ENCODE assay signal across 22 cellular contexts in genomic region chr3:72418149-72418686, GRCh38. TPM values are rescaled to one million over a fixed set of nuclear protein-coding genes. Genes with fewer than 3 reads are reported as not detected.
A peak's percentile ranks its signal among the peaks of the same experiment; 100 is the strongest.
DNase-seq lines count a peak whose midpoint lies in the region; ATAC-seq, FAIRE-seq and TF ChIP-seq lines count a peak whose summit lies in the region.
"Had no signal": no experiment of that assay in that cellular context is flagged by ENCODE, and none has a peak within 500 bp of the region (broad histone marks: within the 10 kb centered on the region; RNA-seq: fewer than 3 reads in every experiment).

No MANE protein-coding gene starts in this region.

- no peak for DNase-seq in activated naive CD4-positive, alpha-beta T cell treated with Interleukin-2 at 50 U/mL for 16 hours
- DNase-seq in HFFc6 = no peak
- peak; percentile 56 for DNase-seq in bronchial epithelial cell (ENCODE audit: low read depth)
- DNase-seq in stimulated activated effector memory CD8-positive, alpha-beta T cell treated with anti-CD3 and anti-CD28 coated beads, Interleukin-12 subunit alpha, Interleukin-12 subunit beta, amount 100 ng/mL, for 72 hours (ENCODE audit: low spot score in 2 of 2) = no peak
- no peak for DNase-seq in SIG-M5 treated with dmso at 0.1 percent for 504 hours (lab: John Stamatoyannopoulos, UW; ENCODE audit: unreplicated experiment)
- DNase-seq in 8988T = no peak
- DNase-seq in stimulated activated CD8-positive, alpha-beta memory T cell treated with anti-CD3 and anti-CD28 coated beads, Interleukin-4, amount 100 ng/mL, for 48 hours = no peak
- DNase-seq: activated B cell treated with CpG ODN at 0.5 μM for 24 hours; activated naive CD4-positive, alpha-beta T cell treated with anti-CD3 and anti-CD28 coated beads, Interleukin-2, amount 50 U/mL, for 16 hours; brain microvascular endothelial cell; Caco-2; NCI-H1105 treated with DMSO at 0.1 percent for 48 hours; NCI-H2107; NCI-H526; retina; SIG-M5; T-helper 17 cell had no signal

- H3K4me3 ChIP-seq in bronchial epithelial cell (ENCODE audit: low read depth, low read length) = no peak overlapping the region

- no peaks in the 10 kb centered on the region for H3K27me3 ChIP-seq in bronchial epithelial cell (ENCODE audit: control insufficient read depth, insufficient read depth, low read length)
- H3K27me3 ChIP-seq: brain microvascular endothelial cell, neutrophil had no signal

- H3K4me1 Mint-ChIP-seq in activated naive CD4-positive, alpha-beta T cell treated with anti-CD3 and anti-CD28 coated beads, Interleukin-2, amount 50 U/mL, for 24 hours = peaks cover 84% of the 10 kb centered on the region
- peaks cover 26% of the 10 kb centered on the region for H3K4me1 Mint-ChIP-seq in HFFc6 (ENCODE audit: low read depth)
- H3K4me1 Mint-ChIP-seq in stimulated activated effector memory CD8-positive, alpha-beta T cell treated with anti-CD3 and anti-CD28 coated beads, Interleukin-12 subunit alpha, Interleukin-12 subunit beta, amount 100 ng/mL, for 72 hours = peaks cover 73% of the 10 kb centered on the region

- H3K36me3 Mint-ChIP-seq in activated naive CD4-positive, alpha-beta T cell treated with anti-CD3 and anti-CD28 coated beads, Interleukin-2, amount 50 U/mL, for 24 hours = peaks cover 24% of the 10 kb centered on the region
- peaks cover 14% of the 10 kb centered on the region for H3K36me3 Mint-ChIP-seq in HFFc6 (ENCODE audit: low read depth)
- peaks cover 50% of the 10 kb centered on the region for H3K36me3 Mint-ChIP-seq in stimulated activated effector memory CD8-positive, alpha-beta T cell treated with anti-CD3 and anti-CD28 coated beads, Interleukin-12 subunit alpha, Interleukin-12 subunit beta, amount 100 ng/mL, for 72 hours

- no peak for FAIRE-seq in bronchial epithelial cell (lab: Jason Lieb, UNC)

- H3K4me3 Mint-ChIP-seq in activated naive CD4-positive, alpha-beta T cell treated with anti-CD3 and anti-CD28 coated beads, Interleukin-2, amount 50 U/mL, for 24 hours = peak overlapping the region; percentile 51
- H3K4me3 Mint-ChIP-seq in HFFc6 = peak overlapping the region; percentile 41; the same call in 1 of the 2 replicates
- no peak overlapping the region for H3K4me3 Mint-ChIP-seq in stimulated activated effector memory CD8-positive, alpha-beta T cell treated with anti-CD3 and anti-CD28 coated beads, Interleukin-12 subunit alpha, Interleukin-12 subunit beta, amount 100 ng/mL, for 72 hours
- H3K4me3 Mint-ChIP-seq: activated B cell treated with CpG ODN at 0.5 μM for 24 hours; dendritic cell treated with granulocyte-macrophage colony-stimulating factor and Interleukin-4, amounts not matched to agents 40 ng/mL and 50 ng/mL, for 4 days; stimulated activated memory B cell treated with anti-CD40 and anti-IgM and Interleukin-4, amounts not matched to agents 10 μg/mL and 1 μg/mL and 100 μg/mL, for 72 hours; T-helper 17 cell; type B pancreatic cell had no signal

- no peaks in the 10 kb centered on the region for H3K36me3 ChIP-seq in bronchial epithelial cell (ENCODE audit: control insufficient read depth, insufficient read depth, low read length)
- H3K36me3 ChIP-seq: brain microvascular endothelial cell, neutrophil had no signal

- H3K9me3 Mint-ChIP-seq in activated naive CD4-positive, alpha-beta T cell treated with anti-CD3 and anti-CD28 coated beads, Interleukin-2, amount 50 U/mL, for 24 hours = no peaks in the 10 kb centered on the region
- H3K9me3 Mint-ChIP-seq in HFFc6 = peaks cover 9% of the 10 kb centered on the region
- peaks cover 5% of the 10 kb centered on the region for H3K9me3 Mint-ChIP-seq in stimulated activated effector memory CD8-positive, alpha-beta T cell treated with anti-CD3 and anti-CD28 coated beads, Interleukin-12 subunit alpha, Interleukin-12 subunit beta, amount 100 ng/mL, for 72 hours

- H3K27me3 Mint-ChIP-seq in activated naive CD4-positive, alpha-beta T cell treated with anti-CD3 and anti-CD28 coated beads, Interleukin-2, amount 50 U/mL, for 24 hours = no peaks in the 10 kb centered on the region
- H3K27me3 Mint-ChIP-seq in HFFc6 (ENCODE audit: insufficient read depth) = no peaks in the 10 kb centered on the region
- H3K27me3 Mint-ChIP-seq: activated B cell treated with CpG ODN at 0.5 μM for 24 hours; dendritic cell treated with granulocyte-macrophage colony-stimulating factor and Interleukin-4, amounts not matched to agents 40 ng/mL and 50 ng/mL, for 4 days; stimulated activated memory B cell treated with anti-CD40 and anti-IgM and Interleukin-4, amounts not matched to agents 10 μg/mL and 1 μg/mL and 100 μg/mL, for 72 hours; T-helper 17 cell; type B pancreatic cell had no signal

- peak; percentile 80 for ATAC-seq in stimulated activated effector memory CD8-positive, alpha-beta T cell treated with anti-CD3 and anti-CD28 coated beads, Interleukin-12 subunit alpha, Interleukin-12 subunit beta, amount 100 ng/mL, for 72 hours
- ATAC-seq: stimulated activated memory B cell treated with anti-CD40 and anti-IgM and Interleukin-4, amounts not matched to agents 10 μg/mL and 1 μg/mL and 100 μg/mL, for 72 hours; T-helper 17 cell had no signal

- peak overlapping the region; percentile 70 for H3K27ac Mint-ChIP-seq in activated naive CD4-positive, alpha-beta T cell treated with anti-CD3 and anti-CD28 coated beads, Interleukin-2, amount 50 U/mL, for 24 hours
- H3K27ac Mint-ChIP-seq in HFFc6 = no peak overlapping the region
- no peak overlapping the region for H3K27ac Mint-ChIP-seq in stimulated activated effector memory CD8-positive, alpha-beta T cell treated with anti-CD3 and anti-CD28 coated beads, Interleukin-12 subunit alpha, Interleukin-12 subunit beta, amount 100 ng/mL, for 72 hours
- H3K27ac Mint-ChIP-seq: activated B cell treated with CpG ODN at 0.5 μM for 24 hours; dendritic cell treated with granulocyte-macrophage colony-stimulating factor and Interleukin-4, amounts not matched to agents 40 ng/mL and 50 ng/mL, for 4 days; stimulated activated memory B cell treated with anti-CD40 and anti-IgM and Interleukin-4, amounts not matched to agents 10 μg/mL and 1 μg/mL and 100 μg/mL, for 72 hours; T-helper 17 cell; type B pancreatic cell had no signal

- TF ChIP-seq CTCF in HFFc6 (IDR thresholded peaks at IDR 0.05) (no peak), bronchial epithelial cell (IDR thresholded peaks at IDR 0.05; ENCODE audit: insufficient read depth, low read length, severe bottlenecking) (no peak)

RNA-seq across cellular contexts. Expression of gene RYBP, which starts 28.2 kb away (rescaled TPM):
- total RNA-seq in HFFc6 (2021; fragmentation: NEBNext Ultra II Directional; extraction: Animal tissue kit (Norgen Biotek cat#: 25700)) = 10 to 100 TPM in 2 of 6 experiments, 1 to 10 TPM in 4; 7.8 to 11.2 (median 9.5) TPM
- total RNA-seq in bronchial epithelial cell = 6.1 TPM in 2 replicates
